Comparison of ENCODE assay signal across 28 cellular contexts in genomic region chr17:65727832-65728231, GRCh38.
"Had no signal": no experiment of that assay in that cellular context is flagged by ENCODE, and none has a peak within 500 bp of the region (broad histone marks: within the 10 kb centered on the region; RNA-seq: fewer than 3 reads in every experiment).

No MANE protein-coding gene starts in this region.

- ATAC-seq: activated T-cell treated with anti-CD3 and anti-CD28 coated beads, Interleukin-2, amount 50 U/mL, for 72 hours; body of pancreas; WTC11 had no signal

- FAIRE-seq: colon, endometrium, endothelial cell of umbilical vein, frontal cortex, TTC549 had no signal

- DNase-seq: activated CD4-positive, alpha-beta memory T cell treated with anti-CD3 and anti-CD28 coated beads, Interleukin-2, amount 10 ng/mL, durations not matched to agents 7 days and 5 days; activated CD4-positive, alpha-beta T cell treated with anti-CD3 and anti-CD28 coated beads for 1 hour; activated CD4-positive, alpha-beta T cell treated with anti-CD3 and anti-CD28 coated beads for 4 hours; activated CD4-positive, alpha-beta T cell treated with anti-CD3 and anti-CD28 coated beads, Interleukin-2, amount 10 ng/mL, durations not matched to agents 7 days and 5 days; activated CD4-positive, alpha-beta T cell treated with anti-CD3 and anti-CD28 coated beads, Interleukin-2, amount 50 U/mL, for 4 hours; activated CD8-positive, alpha-beta memory T cell treated with anti-CD3 and anti-CD28 coated beads, Interleukin-2, amount 50 U/mL, for 48 hours; activated gamma-delta T cell; activated naive CD4-positive, alpha-beta T cell; activated naive CD4-positive, alpha-beta T cell treated with anti-CD3 and anti-CD28 coated beads, Interleukin-2, amount 10 ng/mL, durations not matched to agents 7 days and 5 days; activated T-cell treated with anti-CD3 and anti-CD28 coated beads for 4 hours; activated T-cell treated with anti-CD3 and anti-CD28 coated beads, Interleukin-2, amount 50 U/mL, for 24 hours; activated T-cell treated with anti-CD3 and anti-CD28 coated beads, Interleukin-2, amount 50 U/mL, for 72 hours; amniotic stem cell; anterior cingulate cortex; body of pancreas; caudate nucleus; effector CD8-positive, alpha-beta T cell; foreskin fibroblast; head of caudate nucleus; T-helper 2 cell had no signal

- H3K27ac ChIP-seq: body of pancreas, epithelial cell of prostate, VCaP had no signal

- H3K4me3 ChIP-seq: body of pancreas had no signal

- H3K9me3 ChIP-seq: body of pancreas had no signal

- H3K27me3 ChIP-seq: body of pancreas had no signal
